In genomic region chr10:32253821-32254220, GRCh38 we compare ENCODE assay signal across 3 cellular contexts.
TF ChIP-seq lines count a peak whose summit lies in the region.

No MANE protein-coding gene starts in this region.

TF ChIP-seq in SK-N-SH treated with all-trans-retinoic acid at 6 μM for 48 hours, 23 proteins besides CTCF, POLR2A, EP300 and RAD21 (continued from another document and continues in another):
- no peak for TF ChIP-seq CREB5 (CRISPR knock-in tag; IDR thresholded peaks at IDR 0.05; ENCODE audit: low read depth)
- TF ChIP-seq POU6F1 (CRISPR knock-in tag; IDR thresholded peaks at IDR 0.05; ENCODE audit: borderline replicate concordance, low read depth), result no peak
- TF ChIP-seq ESRRG (CRISPR knock-in tag; IDR thresholded peaks at IDR 0.05), result no peak
- TF ChIP-seq ARNTL (CRISPR knock-in tag; IDR thresholded peaks at IDR 0.05; ENCODE audit: borderline replicate concordance, low read depth), result no peak
- no peak for TF ChIP-seq ISL1 (CRISPR knock-in tag; IDR thresholded peaks at IDR 0.05)
- TF ChIP-seq GLIS3 (CRISPR knock-in tag; IDR thresholded peaks at IDR 0.05), result no peak
- no peak for TF ChIP-seq PATZ1 (CRISPR knock-in tag; IDR thresholded peaks at IDR 0.05; ENCODE audit: borderline replicate concordance)
- TF ChIP-seq ZFP30 (CRISPR knock-in tag; IDR thresholded peaks at IDR 0.05), result no peak
- TF ChIP-seq CSDC2 (CRISPR knock-in tag; IDR thresholded peaks at IDR 0.05), result no peak
- no peak for TF ChIP-seq ZC3H10 (CRISPR knock-in tag; IDR thresholded peaks at IDR 0.05)

TF ChIP-seq in SK-N-SH, 30 proteins besides CTCF, POLR2A, EP300 and RAD21 (continued from another document):
- TF ChIP-seq IRF3 (IDR thresholded peaks at IDR 0.05; ENCODE audit: low read depth, low read length) (no peak), GABPA (IDR thresholded peaks at IDR 0.05; ENCODE audit: low read depth) (no peak)

TF ChIP-seq in K562, 482 proteins besides CTCF, POLR2A, EP300 and RAD21 (continued from another document):
- no peak for TF ChIP-seq CHD4 (IDR thresholded peaks at IDR 0.05; ENCODE audit: insufficient read depth, insufficient replicate concordance, low read depth, low read length, poor library complexity, severe bottlenecking)
- TF ChIP-seq RERE (CRISPR knock-in tag; IDR thresholded peaks at IDR 0.05; ENCODE audit: borderline replicate concordance), result no peak
- no peak for TF ChIP-seq ZNF124 (CRISPR knock-in tag; IDR thresholded peaks at IDR 0.05)
- TF ChIP-seq ARHGAP35 (IDR thresholded peaks at IDR 0.05; ENCODE audit: partially characterized antibody), result no peak
- no peak for TF ChIP-seq ZNF780A (CRISPR knock-in tag; IDR thresholded peaks at IDR 0.05)
- no peak for TF ChIP-seq CAMTA2 (CRISPR knock-in tag; conservative IDR thresholded peaks at IDR 0.05)
